Comparison of ENCODE assay signal across 1 cellular context in the genomic region with DNA sequence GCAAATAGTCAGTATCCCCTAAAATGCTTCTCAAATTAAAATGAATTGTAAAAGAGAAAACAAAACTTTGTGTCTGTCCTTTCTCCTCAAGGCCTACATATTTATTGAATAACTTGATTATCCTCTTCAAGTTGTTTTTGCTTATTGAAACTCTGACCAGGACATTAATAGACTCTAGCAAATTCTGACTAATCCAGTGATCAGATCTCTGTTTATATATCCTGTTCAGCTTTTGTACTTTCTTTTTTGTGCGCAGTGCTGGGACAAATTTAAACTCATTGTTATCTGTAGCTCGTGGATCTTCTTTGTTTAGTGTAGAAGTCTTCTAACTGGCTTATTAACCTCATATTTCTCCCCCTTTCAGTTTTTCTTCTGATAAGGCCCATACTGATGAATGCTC.
TF ChIP-seq lines count a peak whose summit lies in the region.

No MANE protein-coding gene starts in this region.

TF ChIP-seq in IMR-90, 13 proteins besides CTCF, POLR2A, EP300 and RAD21 (continued from another document):
- TF ChIP-seq BHLHE40 (IDR thresholded peaks at IDR 0.05; ENCODE audit: low read depth, low read length), result no peak
- no peak for TF ChIP-seq MXI1 (IDR thresholded peaks at IDR 0.05; ENCODE audit: borderline replicate concordance, low read depth, low read length)
- no peak for TF ChIP-seq NFE2L2 (IDR thresholded peaks at IDR 0.05; ENCODE audit: low read depth, low read length)
- no peak for TF ChIP-seq MAFK (IDR thresholded peaks at IDR 0.05; ENCODE audit: low read depth, low read length)
- no peak for TF ChIP-seq CEBPB (IDR thresholded peaks at IDR 0.05; ENCODE audit: low read depth, low read length)
- TF ChIP-seq, protein P1, sequence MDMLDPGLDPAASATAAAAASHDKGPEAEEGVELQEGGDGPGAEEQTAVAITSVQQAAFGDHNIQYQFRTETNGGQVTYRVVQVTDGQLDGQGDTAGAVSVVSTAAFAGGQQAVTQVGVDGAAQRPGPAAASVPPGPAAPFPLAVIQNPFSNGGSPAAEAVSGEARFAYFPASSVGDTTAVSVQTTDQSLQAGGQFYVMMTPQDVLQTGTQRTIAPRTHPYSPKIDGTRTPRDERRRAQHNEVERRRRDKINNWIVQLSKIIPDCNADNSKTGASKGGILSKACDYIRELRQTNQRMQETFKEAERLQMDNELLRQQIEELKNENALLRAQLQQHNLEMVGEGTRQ (IDR thresholded peaks at IDR 0.05; ENCODE audit: low read depth, low read length), result no peak
- no peak for TF ChIP-seq FOS (IDR thresholded peaks at IDR 0.05; ENCODE audit: low read depth, low read length)
- TF ChIP-seq, protein P2, sequence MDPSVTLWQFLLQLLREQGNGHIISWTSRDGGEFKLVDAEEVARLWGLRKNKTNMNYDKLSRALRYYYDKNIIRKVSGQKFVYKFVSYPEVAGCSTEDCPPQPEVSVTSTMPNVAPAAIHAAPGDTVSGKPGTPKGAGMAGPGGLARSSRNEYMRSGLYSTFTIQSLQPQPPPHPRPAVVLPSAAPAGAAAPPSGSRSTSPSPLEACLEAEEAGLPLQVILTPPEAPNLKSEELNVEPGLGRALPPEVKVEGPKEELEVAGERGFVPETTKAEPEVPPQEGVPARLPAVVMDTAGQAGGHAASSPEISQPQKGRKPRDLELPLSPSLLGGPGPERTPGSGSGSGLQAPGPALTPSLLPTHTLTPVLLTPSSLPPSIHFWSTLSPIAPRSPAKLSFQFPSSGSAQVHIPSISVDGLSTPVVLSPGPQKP (IDR thresholded peaks at IDR 0.05; ENCODE audit: borderline replicate concordance, low read depth, low read length), result no peak
- TF ChIP-seq CHD1 (IDR thresholded peaks at IDR 0.05; ENCODE audit: low read depth, low read length), result no peak
- no peak for TF ChIP-seq SMC3 (IDR thresholded peaks at IDR 0.05; ENCODE audit: low read depth, low read length)
- no peak for TF ChIP-seq RFX5 (IDR thresholded peaks at IDR 0.05; ENCODE audit: low read depth, low read length)
- TF ChIP-seq RCOR1 (IDR thresholded peaks at IDR 0.05; ENCODE audit: insufficient replicate concordance, low read length), result no peak
TF ChIP-seq in IMR-90: peak in this region for 0.
